Comparison of ENCODE assay signal across 8 cellular contexts in genomic region chr14:51989293-51990234, GRCh38.
DNase-seq lines count a peak whose midpoint lies in the region; ATAC-seq and TF ChIP-seq lines count a peak whose summit lies in the region.

Gene RTRAF, plus strand, starts transcription at chr14:51989546. Its CDS starts 94 bp downstream, at chr14:51989640.

- H3K27me3 ChIP-seq in layer of hippocampus (ENCODE audit: control insufficient read depth, insufficient read depth, low read length), result no peaks in the 10 kb centered on the region

- DNase-seq in Ammon's horn (ENCODE audit: low spot score), result peak; percentile 97
- peak; percentile 88 for DNase-seq in NCI-H510A treated with DMSO at 0.1 percent for 48 hours (lab: John Stamatoyannopoulos, UW)
- peak; percentile 89 for DNase-seq in activated CD4-positive, alpha-beta T cell treated with anti-CD3 and anti-CD28 coated beads for 4 hours
- DNase-seq in stimulated activated CD4-positive, alpha-beta T cell treated with anti-CD3 and anti-CD28 coated beads, Interleukin-1b, Interleukin-23, amount 100 ng/mL, for 4 hours (ENCODE audit: low read depth in 2 of 2), result peak; percentile 84 to 87

- peak; percentile 93 for ATAC-seq in HG03439 (IDR thresholded peaks at IDR 0.05; ENCODE audit: unreplicated experiment)

- TF ChIP-seq POLR2A in GM19193 (IDR thresholded peaks at IDR 0.05; ENCODE audit: extremely low read depth, insufficient read depth, insufficient read length), result peak; percentile 89

- H3K27ac ChIP-seq in cingulate gyrus (ENCODE audit: low read depth, low read length) (peak within 1 kb of the TSS; percentile 89), layer of hippocampus (ENCODE audit: low read depth, low read length) (peak within 1 kb of the TSS; percentile 64)

Comparison
In these comparisons a context has a peak if more than half of its experiments do, and no peak if none do; other contexts are left out.
1. Peak in every context shown above with its lines: DNase-seq, ATAC-seq and H3K27ac ChIP-seq.